19 cellular contexts compared by ENCODE assay signal in genomic region chr1:229034246-229034645, GRCh38.
"Had no signal": no experiment of that assay in that cellular context is flagged by ENCODE, and none has a peak within 500 bp of the region (broad histone marks: within the 10 kb centered on the region; RNA-seq: fewer than 3 reads in every experiment).

No MANE protein-coding gene starts in this region.

- H3K27ac ChIP-seq: heart right ventricle, neural progenitor cell, ovary, testis, transverse colon had no signal

- ATAC-seq: heart right ventricle; left lobe of liver; mucosa of descending colon; naive thymus-derived CD8-positive, alpha-beta T cell; stimulated activated naive CD8-positive, alpha-beta T cell treated with anti-CD3 and anti-CD28 coated beads, Interleukin-15, amount 100 ng/mL, for 72 hours had no signal

- H3K36me3 ChIP-seq: heart right ventricle, neural progenitor cell, ovary, transverse colon had no signal

- H3K9ac ChIP-seq: neural progenitor cell had no signal

- H3K4me3 ChIP-seq: heart right ventricle, mucosa of descending colon, neural progenitor cell, ovary, smooth muscle cell, testis, transverse colon had no signal

- H3K9me3 ChIP-seq: heart right ventricle, mucosa of descending colon, ovary, testis, transverse colon had no signal

- DNase-seq: cerebellar nuclear complex; dermis blood vessel endothelial cell; endodermal cell; erythroblast; heart right ventricle; mammary epithelial cell; mucosa of descending colon; naive thymus-derived CD8-positive, alpha-beta T cell; nucleus accumbens; ovary; right cardiac atrium; stimulated activated CD4-positive, alpha-beta T cell treated with anti-CD3 and anti-CD28 coated beads, Interleukin-1b, Interleukin-23, amount 100 ng/mL, for 48 hours; stimulated activated CD4-positive, alpha-beta T cell treated with anti-CD3 and anti-CD28 coated beads, Interleukin-4, amount 100 ng/mL, for 24 hours; stimulated activated naive CD8-positive, alpha-beta T cell treated with anti-CD3 and anti-CD28 coated beads, Interleukin-15, amount 100 ng/mL, for 72 hours; testis; transverse colon had no signal

- H3K4me1 ChIP-seq: transverse colon had no signal

- H3K27me3 ChIP-seq: neural progenitor cell, ovary, testis, transverse colon had no signal

- H3K4me2 ChIP-seq: neural progenitor cell, smooth muscle cell had no signal

- H2AFZ ChIP-seq: neural progenitor cell had no signal
